ENCODE assay signal across 10 cellular contexts in the genomic region with DNA sequence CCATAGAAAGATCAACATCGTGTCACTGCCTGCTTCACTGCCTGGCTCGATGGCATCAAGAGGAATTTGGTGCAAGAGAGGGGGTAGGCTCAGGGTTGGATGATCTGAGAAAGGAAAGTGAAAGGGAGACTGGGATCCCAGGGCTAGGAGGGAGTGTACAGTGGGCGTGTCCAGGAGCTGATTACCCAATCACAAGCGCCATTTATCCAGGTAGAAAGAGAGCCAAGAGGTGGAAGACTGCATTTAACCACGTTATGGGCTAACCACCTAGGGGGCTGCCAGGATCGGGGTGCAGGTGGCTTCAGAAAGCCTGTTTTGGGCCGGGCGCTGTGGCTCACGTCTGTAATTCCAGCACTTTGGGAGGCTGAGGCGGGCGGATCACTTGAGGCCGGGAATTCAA. TPM values are rescaled to one million over a fixed set of nuclear protein-coding genes. Genes with fewer than 3 reads are reported as not detected.
DNase-seq lines count a peak whose midpoint lies in the region; ATAC-seq and TF ChIP-seq lines count a peak whose summit lies in the region.
"Had no signal": no experiment of that assay in that cellular context is flagged by ENCODE, and none has a peak within 500 bp of the region (broad histone marks: within the 10 kb centered on the region; RNA-seq: fewer than 3 reads in every experiment).

No MANE protein-coding gene starts in this region.

- H3K9me3 Mint-ChIP-seq in activated CD4-positive, alpha-beta T cell treated with anti-CD3 and anti-CD28 coated beads, Interleukin-2, amount 10 ng/mL, durations not matched to agents 24 days and 14 days: no peaks in the 10 kb centered on the region

- WGBS in upper lobe of left lung, 2 donors: 74 to 79% methylated on average over 12 of the region's 12 CpGs

- H3K4me3 Mint-ChIP-seq in activated CD4-positive, alpha-beta T cell treated with anti-CD3 and anti-CD28 coated beads, Interleukin-2, amount 10 ng/mL, durations not matched to agents 24 days and 14 days: no peak overlapping the region
- H3K4me3 Mint-ChIP-seq: mesothelial cell of epicardium had no signal

- TF ChIP-seq POLR2A in upper lobe of left lung (IDR thresholded peaks at IDR 0.05): no peak

- TF ChIP-seq CTCF in upper lobe of left lung (IDR thresholded peaks at IDR 0.05): no peak

- no peak for TF ChIP-seq EP300 in upper lobe of left lung (IDR thresholded peaks at IDR 0.05)

- peaks cover 28 to 38% (median 31%) of the 10 kb centered on the region in 4 donors for H3K4me1 ChIP-seq in upper lobe of left lung

- ATAC-seq in SK-N-SH treated with all-trans-retinoic acid at 6 μM for 48 hours: peak; percentile 10
- peak; percentile 65 to 70 for ATAC-seq in upper lobe of left lung (ENCODE audit: low FRiP score in 2 of 2)
- ATAC-seq in GM18867 (IDR thresholded peaks at IDR 0.05; ENCODE audit: unreplicated experiment): no peak

- no peak overlapping the region for H3K27ac Mint-ChIP-seq in activated CD4-positive, alpha-beta T cell treated with anti-CD3 and anti-CD28 coated beads, Interleukin-2, amount 10 ng/mL, durations not matched to agents 24 days and 14 days

- no peaks in the 10 kb centered on the region for H3K27me3 ChIP-seq in upper lobe of left lung

- no peaks in the 10 kb centered on the region for H3K9me3 ChIP-seq in upper lobe of left lung

- H3K4me3 ChIP-seq in upper lobe of left lung: peak overlapping the region in 3 of 4 donors; percentile 25 to 33 (median 29)

- peaks cover 8% of the 10 kb centered on the region for H3K4me1 Mint-ChIP-seq in activated CD4-positive, alpha-beta T cell treated with anti-CD3 and anti-CD28 coated beads, Interleukin-2, amount 10 ng/mL, durations not matched to agents 24 days and 14 days

- peak overlapping the region; percentile 82 to 85 (median 83) for H3K27ac ChIP-seq in upper lobe of left lung

- peaks cover 0 to 4% (median 0%) of the 10 kb centered on the region in 4 donors for H3K36me3 ChIP-seq in upper lobe of left lung

- intact Hi-C loops in activated CD4-positive, alpha-beta T cell treated with anti-CD3 and anti-CD28 coated beads, Interleukin-2, amount 10 ng/mL, durations not matched to agents 24 days and 14 days (cut with micrococcal nuclease): loop anchor here (10.0 kb wide), 1 partner anchor 109 kb away; no protein-coding TSS in a partner anchor

- peaks cover 4% of the 10 kb centered on the region for H3K27me3 Mint-ChIP-seq in activated CD4-positive, alpha-beta T cell treated with anti-CD3 and anti-CD28 coated beads, Interleukin-2, amount 10 ng/mL, durations not matched to agents 24 days and 14 days

- peak; percentile 62 for DNase-seq in activated CD4-positive, alpha-beta T cell treated with anti-CD3 and anti-CD28 coated beads, Interleukin-2, amount 10 ng/mL, durations not matched to agents 24 days and 14 days
- DNase-seq in activated CD4-positive, alpha-beta T cell treated with anti-CD3 and anti-CD28 coated beads for 4 hours: no peak
- DNase-seq in iPS-NIHi11 (ENCODE audit: low spot score) (peak; percentile 53), upper lobe of left lung (peak in 1 of 2 donors; percentile 74), GM19238 (ENCODE audit: insufficient read length, low spot score) (no peak), germinal center (ENCODE audit: low spot score) (no peak)
- DNase-seq: NCI-H748 treated with DMSO at 0.1 percent for 48 hours had no signal

- H3K36me3 Mint-ChIP-seq in activated CD4-positive, alpha-beta T cell treated with anti-CD3 and anti-CD28 coated beads, Interleukin-2, amount 10 ng/mL, durations not matched to agents 24 days and 14 days (ENCODE audit: low read depth): no peaks in the 10 kb centered on the region

TF ChIP-seq in SK-N-SH treated with all-trans-retinoic acid at 6 μM for 48 hours, 23 proteins besides CTCF, POLR2A, EP300 and RAD21:
- TF ChIP-seq PPARA (CRISPR knock-in tag; IDR thresholded peaks at IDR 0.05; ENCODE audit: borderline replicate concordance): no peak
- TF ChIP-seq POU6F1 (CRISPR knock-in tag; IDR thresholded peaks at IDR 0.05; ENCODE audit: borderline replicate concordance, low read depth): no peak
- no peak for TF ChIP-seq CSRNP3 (CRISPR knock-in tag; IDR thresholded peaks at IDR 0.05)
- TF ChIP-seq GLIS3 (CRISPR knock-in tag; IDR thresholded peaks at IDR 0.05): no peak

RNA-seq across cellular contexts. Expression of gene PODXL, which starts 10.3 kb away (rescaled TPM):
- total RNA-seq in activated CD4-positive, alpha-beta T cell treated with anti-CD3 and anti-CD28 coated beads, Interleukin-2, amount 10 ng/mL, durations not matched to agents 24 days and 14 days: 0.47 and 0.71 TPM in 2 replicates
- 100 to 1,000 TPM in 3 of 6 donors, 10 to 100 TPM in 3; 57.0 to 108 (median 96.6) TPM for total RNA-seq in upper lobe of left lung

Comparison
In these comparisons a context has a peak if more than half of its experiments do, and no peak if none do; other contexts are left out.
1. DNase-seq: peak in activated CD4-positive, alpha-beta T cell treated with anti-CD3 and anti-CD28 coated beads, Interleukin-2, amount 10 ng/mL, durations not matched to agents 24 days and 14 days (single experiment) and iPS-NIHi11 (single experiment); none in activated CD4-positive, alpha-beta T cell treated with anti-CD3 and anti-CD28 coated beads for 4 hours (0 of 2), GM19238 (single experiment) and germinal center (single experiment).
2. RNA of gene PODXL, which starts 10.3 kb away (total RNA-seq): 57.0 to 108 TPM in upper lobe of left lung; 0.47 to 0.71 TPM in activated CD4-positive, alpha-beta T cell treated with anti-CD3 and anti-CD28 coated beads, Interleukin-2, amount 10 ng/mL, durations not matched to agents 24 days and 14 days; every median in the first group is over 10 times any median in the second.